In the genomic region with DNA sequence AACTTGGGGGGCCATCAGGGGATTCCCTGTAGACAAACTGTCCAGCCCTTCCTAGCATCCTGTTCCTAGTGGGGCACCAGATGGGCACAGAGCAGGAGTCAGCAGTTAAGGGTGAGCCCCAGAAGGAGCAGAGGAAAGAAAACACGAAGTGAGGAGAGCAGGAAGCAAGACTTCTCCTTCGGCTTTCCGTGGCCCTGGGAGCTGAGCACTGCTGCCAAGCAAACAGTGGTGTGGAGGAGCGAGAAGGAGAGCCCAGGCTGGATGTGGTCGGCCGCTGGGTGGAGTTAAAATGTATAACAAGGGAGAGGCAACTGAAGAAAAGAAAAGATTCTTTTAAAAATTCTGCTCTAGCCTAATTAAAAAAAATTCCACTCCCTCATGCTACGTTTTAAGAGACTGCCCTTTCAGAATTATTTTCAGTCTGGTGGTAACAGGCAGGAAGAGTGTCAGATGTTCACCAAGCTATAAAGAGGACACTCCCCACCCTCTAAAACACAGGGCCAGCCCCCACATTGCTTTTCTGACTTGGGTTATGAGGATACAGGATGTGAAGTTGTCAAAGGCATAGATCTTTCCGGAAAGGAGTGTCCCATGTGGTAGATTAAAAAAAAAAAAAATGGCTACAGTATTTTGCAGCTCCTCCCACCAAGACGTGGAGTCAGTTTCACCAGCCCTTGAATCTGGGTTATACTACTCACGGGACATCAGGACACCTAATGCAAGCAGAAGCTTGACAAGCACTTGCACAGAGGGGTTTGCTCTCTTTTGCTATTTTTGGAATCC, we compare ENCODE assay signal across 10 cellular contexts.
DNase-seq lines count a peak whose midpoint lies in the region; ATAC-seq lines count a peak whose summit lies in the region.
"Had no signal": no experiment of that assay in that cellular context is flagged by ENCODE, and none has a peak within 500 bp of the region (broad histone marks: within the 10 kb centered on the region; RNA-seq: fewer than 3 reads in every experiment).

No MANE protein-coding gene starts in this region.

- H3K4me1 Mint-ChIP-seq in activated naive CD8-positive, alpha-beta T cell treated with anti-CD3 and anti-CD28 coated beads, Interleukin-2, amount 10 ng/mL, durations not matched to agents 7 days and 5 days, result peaks cover 9% of the 10 kb centered on the region
- H3K4me1 Mint-ChIP-seq in stimulated activated naive CD8-positive, alpha-beta T cell treated with anti-CD3 and anti-CD28 coated beads, Interleukin-15, amount 100 ng/mL, for 72 hours, result peaks cover 12% of the 10 kb centered on the region
- H3K4me1 Mint-ChIP-seq: GM23338 had no signal

- H3K27ac Mint-ChIP-seq in activated naive CD8-positive, alpha-beta T cell treated with anti-CD3 and anti-CD28 coated beads, Interleukin-2, amount 10 ng/mL, durations not matched to agents 7 days and 5 days, result peak overlapping the region; percentile 82
- H3K27ac Mint-ChIP-seq in stimulated activated naive CD8-positive, alpha-beta T cell treated with anti-CD3 and anti-CD28 coated beads, Interleukin-15, amount 100 ng/mL, for 72 hours, result peak overlapping the region; percentile 83 to 86
- H3K27ac Mint-ChIP-seq: GM23338 had no signal

- POLR2A ChIA-PET in activated naive CD8-positive, alpha-beta T cell treated with anti-CD3 and anti-CD28 coated beads, Interleukin-2, amount 10 ng/mL, durations not matched to agents 7 days and 5 days (lab: Charles Lee), result interaction anchor here (0.6 kb wide), 1 partner anchor 692 kb away, joined by 3 read pairs; no protein-coding TSS in a partner anchor

- no peaks in the 10 kb centered on the region for H3K36me3 Mint-ChIP-seq in activated naive CD8-positive, alpha-beta T cell treated with anti-CD3 and anti-CD28 coated beads, Interleukin-2, amount 10 ng/mL, durations not matched to agents 7 days and 5 days

- DNase-seq in KBM-7 (peak; percentile 97), hepatic stellate cell (ENCODE audit: low spot score) (peak; percentile 17), HuH-7 (ENCODE audit: low spot score) (no peak), SIG-M5 treated with dmso at 0.1 percent for 504 hours (lab: John Stamatoyannopoulos, UW; ENCODE audit: unreplicated experiment) (no peak), NCI-H446 treated with DMSO at 0.1 percent for 48 hours (lab: John Stamatoyannopoulos, UW) (no peak)
- DNase-seq in activated naive CD8-positive, alpha-beta T cell treated with anti-CD3 and anti-CD28 coated beads, Interleukin-2, amount 10 ng/mL, durations not matched to agents 7 days and 5 days, result peak; percentile 26
- peak in 1 of 2 donors; percentile 12 for DNase-seq in stimulated activated naive CD8-positive, alpha-beta T cell treated with anti-CD3 and anti-CD28 coated beads, Interleukin-15, amount 100 ng/mL, for 72 hours
- DNase-seq in activated CD8-positive, alpha-beta memory T cell treated with anti-CD3 and anti-CD28 coated beads, Interleukin-2, amount 50 U/mL, for 4 hours, result no peak
- DNase-seq: NCI-H774 had no signal

- H3K27me3 Mint-ChIP-seq in activated naive CD8-positive, alpha-beta T cell treated with anti-CD3 and anti-CD28 coated beads, Interleukin-2, amount 10 ng/mL, durations not matched to agents 7 days and 5 days, result no peaks in the 10 kb centered on the region
- peaks cover 12% of the 10 kb centered on the region for H3K27me3 Mint-ChIP-seq in stimulated activated naive CD8-positive, alpha-beta T cell treated with anti-CD3 and anti-CD28 coated beads, Interleukin-15, amount 100 ng/mL, for 72 hours

- H3K9me3 Mint-ChIP-seq in activated naive CD8-positive, alpha-beta T cell treated with anti-CD3 and anti-CD28 coated beads, Interleukin-2, amount 10 ng/mL, durations not matched to agents 7 days and 5 days, result no peaks in the 10 kb centered on the region
- peaks cover 4 to 11% of the 10 kb centered on the region in 2 donors for H3K9me3 Mint-ChIP-seq in stimulated activated naive CD8-positive, alpha-beta T cell treated with anti-CD3 and anti-CD28 coated beads, Interleukin-15, amount 100 ng/mL, for 72 hours
- H3K9me3 Mint-ChIP-seq: GM23338 had no signal

- H3K4me3 Mint-ChIP-seq in activated naive CD8-positive, alpha-beta T cell treated with anti-CD3 and anti-CD28 coated beads, Interleukin-2, amount 10 ng/mL, durations not matched to agents 7 days and 5 days, result peak overlapping the region; percentile 52
- H3K4me3 Mint-ChIP-seq in stimulated activated naive CD8-positive, alpha-beta T cell treated with anti-CD3 and anti-CD28 coated beads, Interleukin-15, amount 100 ng/mL, for 72 hours, result peak overlapping the region in 1 of 2 donors; percentile 13
- H3K4me3 Mint-ChIP-seq: GM23338 had no signal

- in situ Hi-C loops in KBM-7 (cut with MboI; ENCODE audit: low pct_unique_long_range_greater_than_20kb, low sequenced_read_pairs), result no loop called here

- ATAC-seq in activated naive CD8-positive, alpha-beta T cell treated with anti-CD3 and anti-CD28 coated beads, Interleukin-2, amount 10 ng/mL, durations not matched to agents 7 days and 5 days (ENCODE audit: low read depth), result peak; percentile 88
- ATAC-seq in stimulated activated naive CD8-positive, alpha-beta T cell treated with anti-CD3 and anti-CD28 coated beads, Interleukin-15, amount 100 ng/mL, for 72 hours, result peak; percentile 78
- ATAC-seq: GM23338 had no signal

Comparison
In these comparisons a context has a peak if more than half of its experiments do, and no peak if none do; other contexts are left out.
1. DNase-seq: peak in KBM-7 (single experiment), activated naive CD8-positive, alpha-beta T cell treated with anti-CD3 and anti-CD28 coated beads, Interleukin-2, amount 10 ng/mL, durations not matched to agents 7 days and 5 days (single experiment) and hepatic stellate cell (single experiment); none in HuH-7 (single experiment), SIG-M5 treated with dmso at 0.1 percent for 504 hours (single experiment), NCI-H446 treated with DMSO at 0.1 percent for 48 hours (single experiment) and activated CD8-positive, alpha-beta memory T cell treated with anti-CD3 and anti-CD28 coated beads, Interleukin-2, amount 50 U/mL, for 4 hours (single experiment).